21 cellular contexts compared by ENCODE assay signal in genomic region chr18:68638613-68639012, GRCh38.
DNase-seq lines count a peak whose midpoint lies in the region; FAIRE-seq and TF ChIP-seq lines count a peak whose summit lies in the region.
"Had no signal": no experiment of that assay in that cellular context is flagged by ENCODE, and none has a peak within 500 bp of the region (broad histone marks: within the 10 kb centered on the region; RNA-seq: fewer than 3 reads in every experiment).

No MANE protein-coding gene starts in this region.

- H3K9me3 ChIP-seq in mammary epithelial cell (replicated peaks; ENCODE audit: insufficient read depth, low read length) (no peaks in the 10 kb centered on the region), H9 (ENCODE audit: control insufficient read depth, low read depth, low read length) (no peaks in the 10 kb centered on the region), trophoblast cell (ENCODE audit: insufficient read depth, low read depth, low read length) (no peaks in the 10 kb centered on the region)
- H3K9me3 ChIP-seq: Caco-2 had no signal

- H2AK5ac ChIP-seq in H9 (ENCODE audit: insufficient read length, low read length) (no peak overlapping the region), trophoblast cell (ENCODE audit: low read length) (no peak overlapping the region)

- no peak overlapping the region for H3K18ac ChIP-seq in H9 (ENCODE audit: insufficient read length, low read depth, low read length)
- H3K18ac ChIP-seq in trophoblast cell (ENCODE audit: low read length): no peak overlapping the region

- in situ Hi-C loops in mammary epithelial cell (cut with MboI; ENCODE audit: low sequenced_read_pairs in 2 of 2) (no loop called here), brain microvascular endothelial cell (cut with HindIII; ENCODE audit: low pct_ligation_motif_present, low sequenced_read_pairs) (no loop called here)

- intact Hi-C loops in mammary epithelial cell (cut with micrococcal nuclease) (no loop called here), MCF 10A (cut with micrococcal nuclease) (no loop called here)

- CTCF ChIA-PET in mammary epithelial cell (lab: Charles Lee; ENCODE audit: low non-redundant PET): no interaction called here
- CTCF ChIA-PET in MCF 10A (lab: Yijun Ruan, JAX): interaction anchor here (0.6 to 1.7 kb wide), 5 partner anchors 10 to 22 kb away, joined by 3 to 4 read pairs (median 3); no protein-coding TSS in a partner anchor

- H4K91ac ChIP-seq in H9 (ENCODE audit: insufficient read length, low read depth, low read length) (no peak overlapping the region), trophoblast cell (ENCODE audit: low read depth, low read length) (no peak overlapping the region)

- dilution Hi-C loops in mammary epithelial cell (cut with HindIII; ENCODE audit: low sequenced_read_pairs): no loop called here

- H3K4me3 ChIP-seq in mammary epithelial cell (replicated peaks in 1 of 3; ENCODE audit: insufficient read depth in 1 of 3, low read depth in 2 of 3, low read length in 3 of 3) (no peak overlapping the region), trophoblast cell (ENCODE audit: low read depth, low read length) (no peak overlapping the region), brain microvascular endothelial cell (ENCODE audit: low read depth, low read length) (no peak overlapping the region)

- no peak overlapping the region for H4K12ac ChIP-seq in trophoblast cell (ENCODE audit: low read depth, low read length)

- no peak overlapping the region for H3K23ac ChIP-seq in H9 (ENCODE audit: insufficient read length, low read depth, low read length)
- no peak overlapping the region for H3K23ac ChIP-seq in trophoblast cell (ENCODE audit: low read length)

- H2BK12ac ChIP-seq in H9 (ENCODE audit: insufficient read length, low read depth, low read length) (no peak overlapping the region), trophoblast cell (ENCODE audit: low read length) (no peak overlapping the region)

- H2BK120ac ChIP-seq in H9 (ENCODE audit: low read depth, low read length, poor library complexity, severe bottlenecking) (no peak overlapping the region), trophoblast cell (ENCODE audit: insufficient read depth, low read length, poor library complexity) (no peak overlapping the region)

- H2AFZ ChIP-seq in mammary epithelial cell (ENCODE audit: low read depth, low read length) (peak overlapping the region; percentile 52), H9 (ENCODE audit: low read length) (no peak overlapping the region), trophoblast cell (ENCODE audit: insufficient read depth, low read length, poor library complexity) (peak overlapping the region; percentile 71)

- TF ChIP-seq CTCF in mammary epithelial cell (conservative IDR thresholded peaks at IDR 0.05 in 1 of 2, IDR thresholded peaks at IDR 0.05 in 1 of 2; ENCODE audit: extremely low read depth in 1 of 2, insufficient read depth in 1 of 2, low read depth in 1 of 2, low read length in 2 of 2) (no peak), MCF 10A (IDR thresholded peaks at IDR 0.05; ENCODE audit: unreplicated experiment) (no peak), H9 (conservative IDR thresholded peaks at IDR 0.05) (no peak), brain microvascular endothelial cell (IDR thresholded peaks at IDR 0.05; ENCODE audit: low read depth, low read length, missing control alignments) (no peak), D721Med (IDR thresholded peaks at IDR 0.05; ENCODE audit: insufficient read depth, missing control alignments) (no peak)

- POLR2A ChIA-PET in MCF 10A (lab: Yijun Ruan, JAX): no interaction called here

- no peak for DNase-seq in mammary epithelial cell
- DNase-seq in MCF 10A (ENCODE audit: unreplicated experiment): no peak
- DNase-seq in H9: no peak
- peak; percentile 65 for DNase-seq in islet precursor cell
- DNase-seq in trophoblast cell: no peak
- DNase-seq in brain microvascular endothelial cell: no peak
- no peak for DNase-seq in HuH-7 (ENCODE audit: low spot score)
- DNase-seq in D721Med (ENCODE audit: insufficient read length, low spot score): no peak
- DNase-seq: Caco-2; CD4-positive, CD25-positive, alpha-beta regulatory T cell; CD8-positive, alpha-beta T cell; DMS53; DMS79 treated with DMSO at 0.1 percent for 48 hours; H7 had no signal

- no peak overlapping the region for H3K27ac ChIP-seq in mammary epithelial cell (ENCODE audit: insufficient read depth, low read depth, low read length)
- H3K27ac ChIP-seq in H9 (ENCODE audit: insufficient read length, low read depth, low read length): no peak overlapping the region
- no peak overlapping the region for H3K27ac ChIP-seq in trophoblast cell (ENCODE audit: low read depth, low read length)
- no peak overlapping the region for H3K27ac ChIP-seq in brain microvascular endothelial cell
- H3K27ac ChIP-seq: 22Rv1, C4-2B had no signal

- H4K20me1 ChIP-seq in mammary epithelial cell (ENCODE audit: insufficient read depth, low read length) (no peaks in the 10 kb centered on the region), H9 (ENCODE audit: control insufficient read depth, insufficient read depth, insufficient read length) (no peaks in the 10 kb centered on the region)

- no peaks in the 10 kb centered on the region for H3K9me3 Mint-ChIP-seq in MCF 10A (ENCODE audit: unreplicated experiment)
- H3K9me3 Mint-ChIP-seq in H9: peaks cover 8 to 15% of the 10 kb centered on the region in 2 experiments; a peak in 4 of 5 replicates

- H2BK5ac ChIP-seq in H9 (ENCODE audit: insufficient read length, low read length): no peak overlapping the region
- H2BK5ac ChIP-seq in trophoblast cell (ENCODE audit: low read depth, low read length, poor library complexity): no peak overlapping the region

- no peaks in the 10 kb centered on the region for H3K79me1 ChIP-seq in H9 (ENCODE audit: insufficient read depth, low read depth, low read length, poor library complexity, severe bottlenecking)
- H3K79me1 ChIP-seq in trophoblast cell (ENCODE audit: low read length): no peaks in the 10 kb centered on the region

- FAIRE-seq in D721Med (lab: Jason Lieb, UNC): no peak
- FAIRE-seq: A204.1, G401.6, GM12892, H1 had no signal

- BruUV-seq in mammary epithelial cell (replicated peaks; lab: Mats Ljungman, UMichigan) (no TSS peak), MCF 10A (replicated peaks; lab: Mats Ljungman, UMichigan) (no TSS peak)

- WGBS in mammary epithelial cell (ENCODE audit: low coverage, missing lambda C conversion rate): 58% methylated on average over 5 of the region's 6 CpGs
- no CpG with 5 or more reads among the region's 6 CpGs for whole genome bisulfite sequencing in H9 (ENCODE audit: extremely low coverage, insufficient read length, low lambda C conversion rate)
- WGBS in trophoblast cell (ENCODE audit: extremely low coverage, insufficient coverage, insufficient read length): no CpG with 5 or more reads among the region's 6 CpGs

- no peak overlapping the region for H4K5ac ChIP-seq in H9 (ENCODE audit: insufficient read length, low read depth, low read length)

- H3K4me1 ChIP-seq in mammary epithelial cell (ENCODE audit: insufficient read depth, low read length) (peaks cover 3% of the 10 kb centered on the region), H9 (ENCODE audit: insufficient read depth, low read length) (no peaks in the 10 kb centered on the region), trophoblast cell (ENCODE audit: control insufficient read depth in 1 of 2, insufficient read depth in 2 of 2, low read length in 2 of 2) (peaks cover 2 to 4% of the 10 kb centered on the region in 2 experiments)
- H3K4me1 ChIP-seq: Caco-2 had no signal

- H3K56ac ChIP-seq in H9 (ENCODE audit: insufficient read length, low read depth, low read length): no peak overlapping the region

- H3K9ac ChIP-seq in mammary epithelial cell (ENCODE audit: insufficient read depth, low read length): no peak overlapping the region
- H3K9ac ChIP-seq in H9 (ENCODE audit: extremely low read depth, insufficient read length, low read length): no peak overlapping the region
- H3K9ac ChIP-seq in trophoblast cell (ENCODE audit: low read length): no peak overlapping the region

- H3K36me3 ChIP-seq in mammary epithelial cell (ENCODE audit: insufficient read depth, low read length): no peaks in the 10 kb centered on the region
- no peaks in the 10 kb centered on the region for H3K36me3 ChIP-seq in trophoblast cell (ENCODE audit: control insufficient read depth in 1 of 2, insufficient read depth in 2 of 2, low read length in 2 of 2)
- no peaks in the 10 kb centered on the region for H3K36me3 ChIP-seq in brain microvascular endothelial cell (replicated peaks)

- H3K27me3 Mint-ChIP-seq in MCF 10A (ENCODE audit: insufficient read depth, unreplicated experiment): no peaks in the 10 kb centered on the region
- H3K27me3 Mint-ChIP-seq in H9 (ENCODE audit: low read depth): no peaks in the 10 kb centered on the region
- H3K27me3 Mint-ChIP-seq: B cell had no signal

- H3K4ac ChIP-seq in H9 (ENCODE audit: low read depth, low read length): no peak overlapping the region
- no peak overlapping the region for H3K4ac ChIP-seq in trophoblast cell (ENCODE audit: low read depth, low read length)

- H3T11ph ChIP-seq in H9 (ENCODE audit: low read length): no peak overlapping the region

- no peak overlapping the region for H2BK15ac ChIP-seq in H9 (ENCODE audit: low read depth, low read length)

- no peaks in the 10 kb centered on the region for H3K23me2 ChIP-seq in H9 (ENCODE audit: insufficient read length, low read depth, low read length, poor library complexity, severe bottlenecking)

- H3K4me3 Mint-ChIP-seq in MCF 10A (ENCODE audit: unreplicated experiment): no peak overlapping the region
- no peak overlapping the region; a peak in 1 of 5 replicates for H3K4me3 Mint-ChIP-seq in H9
- H3K4me3 Mint-ChIP-seq: B cell; CD4-positive, CD25-positive, alpha-beta regulatory T cell; CD8-positive, alpha-beta T cell had no signal

- H3K4me1 Mint-ChIP-seq in MCF 10A (ENCODE audit: insufficient read depth, unreplicated experiment): no peaks in the 10 kb centered on the region
- peaks cover 4 to 5% of the 10 kb centered on the region in 2 experiments; a peak in 1 of 4 replicates for H3K4me1 Mint-ChIP-seq in H9
- H3K4me1 Mint-ChIP-seq: B cell; CD4-positive, CD25-positive, alpha-beta regulatory T cell had no signal

- no peak overlapping the region for H4K8ac ChIP-seq in H9 (replicated peaks; ENCODE audit: insufficient read length, low read depth, low read length)
- no peak overlapping the region for H4K8ac ChIP-seq in trophoblast cell (ENCODE audit: low read depth, low read length)

- H3K36me3 Mint-ChIP-seq in MCF 10A (ENCODE audit: insufficient read depth, unreplicated experiment) (no peaks in the 10 kb centered on the region), H9 (ENCODE audit: insufficient read depth in 1 of 3, low read depth in 3 of 3) (peaks cover 0 to 3% (median 0%) of the 10 kb centered on the region in 3 experiments; a peak in 1 of 7 replicates)
- H3K36me3 Mint-ChIP-seq: CD4-positive, CD25-positive, alpha-beta regulatory T cell; CD8-positive, alpha-beta T cell had no signal

- H3K79me2 ChIP-seq in mammary epithelial cell (ENCODE audit: insufficient read depth, low read length) (no peaks in the 10 kb centered on the region), H9 (ENCODE audit: insufficient read depth, low read length) (no peaks in the 10 kb centered on the region), trophoblast cell (ENCODE audit: control insufficient read depth, insufficient read depth, low read length, poor library complexity) (no peaks in the 10 kb centered on the region)

- H3K4me2 ChIP-seq in mammary epithelial cell (ENCODE audit: insufficient read depth, low read depth, low read length) (no peak overlapping the region), H9 (ENCODE audit: insufficient read depth, insufficient read length, low read length) (no peak overlapping the region), trophoblast cell (ENCODE audit: low read length) (no peak overlapping the region)

- H3K27me3 ChIP-seq in mammary epithelial cell (ENCODE audit: insufficient read depth, low read length) (no peaks in the 10 kb centered on the region), H9 (ENCODE audit: insufficient read depth, low read length) (no peaks in the 10 kb centered on the region), trophoblast cell (ENCODE audit: insufficient read depth, low read length) (no peaks in the 10 kb centered on the region), brain microvascular endothelial cell (replicated peaks) (no peaks in the 10 kb centered on the region)

- H3K14ac ChIP-seq in H9 (ENCODE audit: insufficient read depth, low read length): no peak overlapping the region
- no peak overlapping the region for H3K14ac ChIP-seq in trophoblast cell (ENCODE audit: low read length)

- no peak overlapping the region for H2BK20ac ChIP-seq in H9 (ENCODE audit: low read depth, low read length, poor library complexity, severe bottlenecking)

- H3K27ac Mint-ChIP-seq in MCF 10A (ENCODE audit: low read depth, unreplicated experiment): no peak overlapping the region
- H3K27ac Mint-ChIP-seq in H9: peak overlapping the region in 2 of 3 experiments; percentile 33 to 89; a peak in 3 of 7 replicates
- H3K27ac Mint-ChIP-seq: B cell; CD4-positive, CD25-positive, alpha-beta regulatory T cell; CD8-positive, alpha-beta T cell had no signal
